Comparison of ENCODE assay signal across 7 cellular contexts in genomic region chr3:15629860-15630597, GRCh38. TPM values are rescaled to one million over a fixed set of nuclear protein-coding genes. Genes with fewer than 3 reads are reported as not detected.
DNase-seq lines count a peak whose midpoint lies in the region; FAIRE-seq and TF ChIP-seq lines count a peak whose summit lies in the region.

No MANE protein-coding gene starts in this region.

- no peak for TF ChIP-seq POLR2A in H54 (IDR thresholded peaks at IDR 0.05; ENCODE audit: low read depth, low read length)

- TF ChIP-seq CTCF in GM12874 (IDR thresholded peaks at IDR 0.05; ENCODE audit: insufficient read depth, low read depth, low read length), result peak; percentile 55

- peak overlapping the region; percentile 30 for H3K4me3 ChIP-seq in skeletal muscle cell (ENCODE audit: low read depth, low read length)

- FAIRE-seq in H54 (lab: Jason Lieb, UNC), result peak; percentile 92

- DNase-seq in H54 (ENCODE audit: insufficient read length, low spot score) (no peak), LHCN-M2 (ENCODE audit: low read depth) (peak; percentile 90), SKM-1 treated with dmso at 0.1 percent for 144 hours (lab: John Stamatoyannopoulos, UW; ENCODE audit: unreplicated experiment) (peak; percentile 64), astrocyte of the hippocampus (ENCODE audit: low read depth, low spot score) (peak; percentile 88), hypothalamus (lab: John Stamatoyannopoulos, UW) (peak in 30 of 51 donors; percentile 4 to 82 (median 44)), skeletal muscle cell (ENCODE audit: low read depth) (peak; percentile 59)

RNA-seq across cellular contexts. Expression of gene BTD, which starts 28.5 kb away (rescaled TPM):
- 33.0 and 40.5 TPM in 2 replicates for total RNA-seq in LHCN-M2 (2014; rRNA removed)
- 34.6 TPM for polyA plus RNA-seq in LHCN-M2 (2012)

RNA-seq across cellular contexts. Expression of gene HACL1, which starts 28.7 kb away (rescaled TPM):
- 18.9 and 20.2 TPM in 2 replicates for total RNA-seq in LHCN-M2 (2014; rRNA removed)
- 14.3 TPM for polyA plus RNA-seq in LHCN-M2 (2012)
